1 cellular context compared by ENCODE assay signal in genomic region chr1:57407941-57408340, GRCh38.
TF ChIP-seq lines count a peak whose summit lies in the region.

No MANE protein-coding gene starts in this region.

TF ChIP-seq in HepG2, 621 proteins besides CTCF, POLR2A, EP300 and RAD21:
- TF ChIP-seq MLXIP (CRISPR knock-in tag; IDR thresholded peaks at IDR 0.05; ENCODE audit: borderline replicate concordance) (no peak), ZNF598 (CRISPR knock-in tag; IDR thresholded peaks at IDR 0.05; ENCODE audit: borderline replicate concordance) (no peak), ZFP41 (CRISPR knock-in tag; IDR thresholded peaks at IDR 0.05; ENCODE audit: borderline replicate concordance) (no peak), SCMH1 (CRISPR knock-in tag; IDR thresholded peaks at IDR 0.05; ENCODE audit: borderline replicate concordance) (no peak), MEF2D (CRISPR knock-in tag; IDR thresholded peaks at IDR 0.05) (no peak), NR2F6 (IDR thresholded peaks at IDR 0.05) (no peak), NR2F6 (CRISPR knock-in tag; IDR thresholded peaks at IDR 0.05) (no peak), TCF12 (IDR thresholded peaks at IDR 0.05) (no peak), TCF12 (CRISPR knock-in tag; IDR thresholded peaks at IDR 0.05) (no peak)
